Comparison of ENCODE assay signal across 1 cellular context in genomic region chr11:102155676-102156075, GRCh38.
TF ChIP-seq lines count a peak whose summit lies in the region.

No MANE protein-coding gene starts in this region.

TF ChIP-seq in IMR-90, 13 proteins besides CTCF, POLR2A, EP300 and RAD21:
- TF ChIP-seq MXI1 (IDR thresholded peaks at IDR 0.05; ENCODE audit: borderline replicate concordance, low read depth, low read length) (no peak), FOS (IDR thresholded peaks at IDR 0.05; ENCODE audit: low read depth, low read length) (no peak), CHD1 (IDR thresholded peaks at IDR 0.05; ENCODE audit: low read depth, low read length) (no peak), CEBPB (IDR thresholded peaks at IDR 0.05; ENCODE audit: low read depth, low read length) (no peak), USF2 (IDR thresholded peaks at IDR 0.05; ENCODE audit: low read depth, low read length) (no peak), ELK1 (IDR thresholded peaks at IDR 0.05; ENCODE audit: borderline replicate concordance, low read depth, low read length) (no peak), SMC3 (IDR thresholded peaks at IDR 0.05; ENCODE audit: low read depth, low read length) (no peak), RFX5 (IDR thresholded peaks at IDR 0.05; ENCODE audit: low read depth, low read length) (no peak), MAFK (IDR thresholded peaks at IDR 0.05; ENCODE audit: low read depth, low read length) (no peak), MAZ (IDR thresholded peaks at IDR 0.05; ENCODE audit: borderline replicate concordance, low read depth, low read length) (no peak), NFE2L2 (IDR thresholded peaks at IDR 0.05; ENCODE audit: low read depth, low read length) (no peak), BHLHE40 (IDR thresholded peaks at IDR 0.05; ENCODE audit: low read depth, low read length) (no peak), RCOR1 (IDR thresholded peaks at IDR 0.05; ENCODE audit: insufficient replicate concordance, low read length) (no peak)
TF ChIP-seq in IMR-90: peak in this region for 0.
